Comparison of ENCODE assay signal across 15 cellular contexts in the genomic region with DNA sequence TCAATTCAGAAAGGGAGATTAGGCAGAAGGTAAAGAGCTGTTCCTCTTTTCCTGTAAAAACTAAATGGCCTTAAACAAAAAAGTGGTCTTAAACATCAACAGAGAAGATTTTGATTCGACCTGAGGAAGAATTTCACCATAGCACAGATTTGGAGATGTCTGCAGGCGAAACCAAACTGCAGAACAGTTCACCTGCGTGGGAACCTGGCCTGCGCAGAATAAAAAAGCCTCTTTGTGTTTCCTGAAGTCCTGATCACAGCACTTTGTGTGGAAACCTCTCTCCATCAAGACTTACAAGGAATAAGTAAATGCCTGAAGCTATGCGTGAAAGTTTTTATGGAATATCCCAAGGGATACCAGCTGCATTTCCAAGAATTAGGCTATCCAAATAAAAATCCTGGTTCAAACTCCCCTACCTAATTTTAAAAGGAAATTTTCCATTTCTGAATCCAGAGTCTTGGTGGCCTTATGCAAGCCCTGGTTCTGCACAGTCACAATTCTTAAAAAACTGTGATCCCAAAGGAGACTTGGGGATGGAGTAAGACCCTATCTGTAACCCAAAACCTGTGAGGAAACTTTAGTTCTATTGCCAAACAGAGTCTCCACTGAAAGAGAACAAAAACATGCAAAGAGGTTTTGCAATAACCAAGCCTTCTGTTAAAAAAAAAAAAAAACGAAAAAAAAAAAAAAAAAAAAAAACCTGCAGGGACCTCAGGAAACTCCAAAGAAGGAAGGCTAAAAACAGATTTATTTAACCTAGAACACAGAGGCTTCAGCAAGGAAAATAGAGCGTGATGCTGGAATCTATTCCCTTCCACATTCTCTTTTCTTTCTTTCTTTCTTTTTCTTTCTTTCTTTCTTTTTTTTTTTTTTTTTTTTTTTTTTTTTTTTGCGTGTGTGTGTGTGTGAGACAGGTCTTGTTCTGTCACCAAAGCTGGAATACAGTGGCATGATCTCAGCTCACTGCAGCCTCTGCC. TPM values are rescaled to one million over a fixed set of nuclear protein-coding genes. Genes with fewer than 3 reads are reported as not detected.
DNase-seq lines count a peak whose midpoint lies in the region; ATAC-seq and TF ChIP-seq lines count a peak whose summit lies in the region.
"Had no signal": no experiment of that assay in that cellular context is flagged by ENCODE, and none has a peak within 500 bp of the region (broad histone marks: within the 10 kb centered on the region; RNA-seq: fewer than 3 reads in every experiment).

No MANE protein-coding gene starts in this region.

- peak overlapping the region; percentile 73 to 78 for H3K27ac ChIP-seq in tibial artery
- H3K27ac ChIP-seq: 22Rv1 had no signal

- peaks cover 29% of the 10 kb centered on the region for H3K4me1 Mint-ChIP-seq in MCF 10A (ENCODE audit: insufficient read depth, unreplicated experiment)

- no peaks in the 10 kb centered on the region for H3K36me3 Mint-ChIP-seq in MCF 10A (ENCODE audit: insufficient read depth, unreplicated experiment)
- H3K36me3 Mint-ChIP-seq: activated CD4-positive, alpha-beta memory T cell treated with anti-CD3 and anti-CD28 coated beads for 36 hours had no signal

- POLR2A ChIA-PET in MCF 10A (lab: Yijun Ruan, JAX), result interaction anchor here (0.6 to 4.0 kb wide), 18 partner anchors 9 to 89 kb away, joined by 3 to 34 read pairs (median 3); partner anchors contain the start of gene CALML3

- TF ChIP-seq CTCF in MCF 10A (IDR thresholded peaks at IDR 0.05; ENCODE audit: unreplicated experiment) (no peak), tibial artery (IDR thresholded peaks at IDR 0.05) (no peak)

- no TSS peak for BruUV-seq in MCF 10A (replicated peaks; lab: Mats Ljungman, UMichigan)

- H3K9me3 ChIP-seq in tibial artery, result no peaks in the 10 kb centered on the region

- ATAC-seq in GM18502 (IDR thresholded peaks at IDR 0.05; ENCODE audit: poor library complexity, unreplicated experiment) (no peak), GM21786 (IDR thresholded peaks at IDR 0.05; ENCODE audit: unreplicated experiment) (no peak)
- ATAC-seq: HCT116 had no signal

- DNase-seq in DMS53 (lab: John Stamatoyannopoulos, UW) (peak; percentile 31), DMS53 treated with DMSO at 0.1 percent for 48 hours (lab: John Stamatoyannopoulos, UW; ENCODE audit: unreplicated experiment) (no peak), MCF 10A (ENCODE audit: unreplicated experiment) (peak; percentile 88), iris pigment epithelial cell (ENCODE audit: low read depth) (peak; percentile 86), tibial artery (peak; percentile 25 to 56), cortex of kidney (lab: John Stamatoyannopoulos, UW) (no peak)
- DNase-seq: activated CD4-positive, alpha-beta memory T cell treated with anti-CD3 and anti-CD28 coated beads for 36 hours had no signal

- H3K27me3 ChIP-seq in tibial artery, result no peaks in the 10 kb centered on the region

- peak overlapping the region; percentile 33 for H3K4me3 Mint-ChIP-seq in MCF 10A (ENCODE audit: unreplicated experiment)
- H3K4me3 Mint-ChIP-seq: activated CD4-positive, alpha-beta memory T cell treated with anti-CD3 and anti-CD28 coated beads for 36 hours had no signal

- intact Hi-C loops in MCF 10A (cut with micrococcal nuclease), result loop anchor here (5.0 kb wide), 1 partner anchor 68 kb away; no protein-coding TSS in a partner anchor
- intact Hi-C loops in tibial artery (cut with DNase I; ENCODE audit: low total_unique reads), result loop anchor here (5.0 kb wide), 1 partner anchor 88 kb away; no protein-coding TSS in a partner anchor

- peaks cover 0 to 76% (median 46%) of the 10 kb centered on the region in 4 donors for H3K4me1 ChIP-seq in tibial artery

- no peaks in the 10 kb centered on the region for H3K27me3 Mint-ChIP-seq in MCF 10A (ENCODE audit: insufficient read depth, unreplicated experiment)
- H3K27me3 Mint-ChIP-seq: activated CD4-positive, alpha-beta memory T cell treated with anti-CD3 and anti-CD28 coated beads for 36 hours had no signal

- H3K27ac Mint-ChIP-seq in MCF 10A (ENCODE audit: low read depth, unreplicated experiment), result no peak overlapping the region
- H3K27ac Mint-ChIP-seq: activated CD4-positive, alpha-beta memory T cell treated with anti-CD3 and anti-CD28 coated beads for 36 hours had no signal

- H3K9me3 Mint-ChIP-seq in MCF 10A (ENCODE audit: unreplicated experiment), result peaks cover 8% of the 10 kb centered on the region
- H3K9me3 Mint-ChIP-seq: activated CD4-positive, alpha-beta memory T cell treated with anti-CD3 and anti-CD28 coated beads for 36 hours had no signal

- no peaks in the 10 kb centered on the region for H3K36me3 ChIP-seq in tibial artery

- CTCF ChIA-PET in MCF 10A (lab: Yijun Ruan, JAX), result interaction anchor here (0.7 to 0.8 kb wide), 2 partner anchors 93 to 118 kb away, joined by 3 read pairs; no protein-coding TSS in a partner anchor

- no peak overlapping the region for H3K4me3 ChIP-seq in tibial artery

RNA-seq across cellular contexts. Expression of gene CALML3, which starts 10.4 kb away (rescaled TPM):
- total RNA-seq in MCF 10A (2022), result 0.25 and 0.75 TPM in 2 replicates
- total RNA-seq: activated CD4-positive, alpha-beta memory T cell treated with anti-CD3 and anti-CD28 coated beads for 36 hours; G401; mononuclear cell; SK-MEL-5; subcutaneous adipose tissue had no signal

RNA-seq across cellular contexts. Expression of gene CALML5, which starts 35.8 kb away (rescaled TPM):
- not detected in 2 replicates for total RNA-seq in MCF 10A (2022)
- total RNA-seq: activated CD4-positive, alpha-beta memory T cell treated with anti-CD3 and anti-CD28 coated beads for 36 hours; G401; mononuclear cell; SK-MEL-5; subcutaneous adipose tissue had no signal

Comparison
In these comparisons a context has a peak if more than half of its experiments do, and no peak if none do; other contexts are left out.
1. DNase-seq: peak in DMS53 (single experiment), MCF 10A (single experiment), iris pigment epithelial cell (single experiment) and tibial artery (2 of 2); none in DMS53 treated with DMSO at 0.1 percent for 48 hours (single experiment) and cortex of kidney (single experiment).